ENCODE assay signal across 11 cellular contexts in the genomic region with DNA sequence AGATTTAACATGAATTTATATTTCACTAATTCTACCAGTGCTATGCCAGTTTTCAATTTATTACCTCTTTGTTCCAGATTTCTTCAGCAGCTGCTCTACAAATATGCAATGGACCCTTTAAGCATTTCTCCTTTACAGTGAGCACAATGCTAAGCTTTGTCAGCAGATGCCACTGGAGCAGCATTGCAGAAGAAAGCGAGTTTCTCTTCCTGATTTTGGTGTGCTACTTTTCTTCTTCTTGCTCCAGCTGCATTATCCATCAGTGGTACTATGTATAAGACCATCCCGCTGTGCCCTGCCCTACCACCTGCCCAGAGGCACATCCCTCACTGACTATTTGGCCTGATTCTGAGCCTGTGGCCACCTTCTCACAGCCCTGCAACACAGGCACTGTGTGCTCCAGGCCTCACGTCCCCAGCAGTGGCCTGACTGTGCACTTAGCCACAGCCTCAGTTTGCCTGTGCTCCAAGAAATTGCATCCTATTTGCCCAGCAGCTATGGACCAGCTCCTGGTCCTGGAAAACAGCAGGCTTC.
DNase-seq lines count a peak whose midpoint lies in the region; ATAC-seq and TF ChIP-seq lines count a peak whose summit lies in the region.
"Had no signal": no experiment of that assay in that cellular context is flagged by ENCODE, and none has a peak within 500 bp of the region (broad histone marks: within the 10 kb centered on the region; RNA-seq: fewer than 3 reads in every experiment).

No MANE protein-coding gene starts in this region.

- H3K27ac ChIP-seq in coronary artery (no peak overlapping the region), breast epithelium (no peak overlapping the region)

- H3K27me3 ChIP-seq in breast epithelium = no peaks in the 10 kb centered on the region

- H3K9me3 ChIP-seq in breast epithelium = no peaks in the 10 kb centered on the region

- H3K4me3 ChIP-seq in epithelial cell of proximal tubule (ENCODE audit: low read depth, low read length) (no peak overlapping the region), coronary artery (no peak overlapping the region), lower leg skin (ENCODE audit: low read depth, poor library complexity, severe bottlenecking) (no peak overlapping the region), breast epithelium (no peak overlapping the region)

- peak; percentile 58 for TF ChIP-seq CTCF in GM13977 (IDR thresholded peaks at IDR 0.05; ENCODE audit: extremely low read depth, insufficient read depth, missing control alignments)
- peak; percentile 17 for TF ChIP-seq CTCF in epithelial cell of proximal tubule (conservative IDR thresholded peaks at IDR 0.05; ENCODE audit: low read depth, low read length)
- TF ChIP-seq CTCF in coronary artery (IDR thresholded peaks at IDR 0.05) = no peak
- no peak for TF ChIP-seq CTCF in lower leg skin (IDR thresholded peaks at IDR 0.05)
- no peak for TF ChIP-seq CTCF in breast epithelium (IDR thresholded peaks at IDR 0.05)

- no peak for TF ChIP-seq POLR2A in lower leg skin (IDR thresholded peaks at IDR 0.05)
- no peak for TF ChIP-seq POLR2A in breast epithelium (IDR thresholded peaks at IDR 0.05)

- ATAC-seq in GM21515 (IDR thresholded peaks at IDR 0.05; ENCODE audit: unreplicated experiment) (peak; percentile 61), HG03432 (IDR thresholded peaks at IDR 0.05; ENCODE audit: unreplicated experiment) (peak; percentile 61)

- H3K36me3 ChIP-seq in breast epithelium = no peaks in the 10 kb centered on the region

- no peaks in the 10 kb centered on the region for H3K4me1 ChIP-seq in breast epithelium

- DNase-seq in GM13977 (ENCODE audit: low spot score) = peak; percentile 27
- DNase-seq in epithelial cell of proximal tubule (ENCODE audit: low read depth) = no peak
- no peak for DNase-seq in NCI-H446 treated with DMSO at 0.1 percent for 48 hours (lab: John Stamatoyannopoulos, UW)
- no peak for DNase-seq in coronary artery (ENCODE audit: low spot score)
- DNase-seq in lower leg skin (ENCODE audit: low spot score in 2 of 2) = no peak
- no peak for DNase-seq in breast epithelium (ENCODE audit: low spot score in 2 of 2)
- DNase-seq: activated CD4-positive, alpha-beta memory T cell treated with anti-CD3 and anti-CD28 coated beads for 36 hours; CD4-positive, alpha-beta memory T cell; left cardiac atrium had no signal

- intact Hi-C loops in lower leg skin (cut with DNase I; ENCODE audit: low total_unique reads) = no loop called here
- intact Hi-C loops in breast epithelium (cut with DNase I; ENCODE audit: low total_unique reads) = loop anchor here (1.0 kb wide), 1 partner anchor 17 kb away; no protein-coding TSS in a partner anchor

- in situ Hi-C loops in GM13977 (cut with MboI; ENCODE audit: low pct_unique_long_range_greater_than_20kb, low sequenced_read_pairs, unreplicated experiment) = no loop called here

- WGBS in lower leg skin, 2 donors = 69 to 83% methylated on average over 3 of the region's 3 CpGs

Comparison
In these comparisons a context has a peak if more than half of its experiments do, and no peak if none do; other contexts are left out.
1. CTCF ChIP-seq: peak in GM13977 (single experiment) and epithelial cell of proximal tubule (single experiment); none in coronary artery (single experiment), lower leg skin (0 of 3) and breast epithelium (0 of 3).